In genomic region chr10:50658165-50658564, GRCh38 we compare ENCODE assay signal across 26 cellular contexts.
"Had no signal": no experiment of that assay in that cellular context is flagged by ENCODE, and none has a peak within 500 bp of the region (broad histone marks: within the 10 kb centered on the region; RNA-seq: fewer than 3 reads in every experiment).

No MANE protein-coding gene starts in this region.

- H3K4me3 Mint-ChIP-seq: activated CD4-positive, alpha-beta memory T cell treated with anti-CD3 and anti-CD28 coated beads, Interleukin-2, amount 10 ng/mL, durations not matched to agents 7 days and 5 days; neural progenitor cell; T-helper 1 cell treated with Interleukin-12 subunit alpha and Interleukin-12 subunit beta and Interleukin-4 antibody, amounts not matched to agents 30 μg/mL and 1 μg/mL, for 36 hours; type B pancreatic cell; WTC11 had no signal

- H3K27me3 ChIP-seq: ascending aorta, brain microvascular endothelial cell, neural progenitor cell, sigmoid colon had no signal

- H3K27ac Mint-ChIP-seq: activated CD4-positive, alpha-beta memory T cell treated with anti-CD3 and anti-CD28 coated beads, Interleukin-2, amount 10 ng/mL, durations not matched to agents 7 days and 5 days; activated T-helper 2 cell treated with anti-CD3 and anti-CD28 coated beads, Interferon-gamma antibody, Interleukin-2, Interleukin-4, amounts not matched to agents 10 μg/mL and 5 μg/mL and 100 μg/mL, durations not matched to agents 14 hours and 24 hours and 36 hours; neural progenitor cell; stimulated activated naive B cell treated with anti-CD40 and anti-IgM and Interleukin-4, amounts not matched to agents 10 μg/mL and 1 μg/mL and 100 μg/mL, for 72 hours; T-helper 1 cell treated with Interleukin-12 subunit alpha and Interleukin-12 subunit beta and Interleukin-4 antibody, amounts not matched to agents 30 μg/mL and 1 μg/mL, for 36 hours; type B pancreatic cell; WTC11 had no signal

- H2AFZ ChIP-seq: neural progenitor cell had no signal

- H3K36me3 ChIP-seq: ascending aorta, brain microvascular endothelial cell, lower lobe of right lung, neural progenitor cell, sigmoid colon, thoracic aorta had no signal

- H3K4me1 ChIP-seq: ascending aorta, lower lobe of right lung, neural progenitor cell had no signal

- H3K4me2 ChIP-seq: neural progenitor cell, smooth muscle cell had no signal

- H3K27ac ChIP-seq: ascending aorta, brain microvascular endothelial cell, lower lobe of right lung, neural progenitor cell, sigmoid colon, thoracic aorta had no signal

- H3K9me3 Mint-ChIP-seq: activated CD4-positive, alpha-beta memory T cell treated with anti-CD3 and anti-CD28 coated beads, Interleukin-2, amount 10 ng/mL, durations not matched to agents 7 days and 5 days; activated T-helper 2 cell treated with anti-CD3 and anti-CD28 coated beads, Interferon-gamma antibody, Interleukin-2, Interleukin-4, amounts not matched to agents 10 μg/mL and 5 μg/mL and 100 μg/mL, durations not matched to agents 14 hours and 24 hours and 36 hours; neural progenitor cell; stimulated activated naive B cell treated with anti-CD40 and anti-IgM and Interleukin-4, amounts not matched to agents 10 μg/mL and 1 μg/mL and 100 μg/mL, for 72 hours; T-helper 1 cell treated with Interleukin-12 subunit alpha and Interleukin-12 subunit beta and Interleukin-4 antibody, amounts not matched to agents 30 μg/mL and 1 μg/mL, for 36 hours; type B pancreatic cell; WTC11 had no signal

- H3K9me3 ChIP-seq: ascending aorta, lower lobe of right lung, mucosa of descending colon, sigmoid colon, thoracic aorta had no signal

- H3K9ac ChIP-seq: neural progenitor cell had no signal

- H3K27me3 Mint-ChIP-seq: stimulated activated naive B cell treated with anti-CD40 and anti-IgM and Interleukin-4, amounts not matched to agents 10 μg/mL and 1 μg/mL and 100 μg/mL, for 72 hours; type B pancreatic cell had no signal

- H3K4me1 Mint-ChIP-seq: neural progenitor cell had no signal

- ATAC-seq: left lobe of liver; mucosa of descending colon; stimulated activated naive B cell treated with anti-CD40 and anti-IgM and Interleukin-4, amounts not matched to agents 10 μg/mL and 1 μg/mL and 100 μg/mL, for 72 hours; WTC11 had no signal

- DNase-seq: activated CD4-positive, alpha-beta memory T cell treated with anti-CD3 and anti-CD28 coated beads, Interleukin-2, amount 10 ng/mL, durations not matched to agents 7 days and 5 days; activated CD4-positive, alpha-beta T cell treated with anti-CD3 and anti-CD28 coated beads for 4 hours; activated naive CD4-positive, alpha-beta T cell treated with Interleukin-2 at 50 U/mL for 16 hours; brain microvascular endothelial cell; caudate nucleus; dermis blood vessel endothelial cell; effector CD8-positive, alpha-beta T cell; foreskin melanocyte; lower lobe of right lung; mesendoderm; mucosa of descending colon; sigmoid colon; stimulated activated CD4-positive, alpha-beta T cell treated with anti-CD3 and anti-CD28 coated beads, Interleukin-15, amount 100 ng/mL, for 24 hours; stimulated activated CD4-positive, alpha-beta T cell treated with anti-CD3 and anti-CD28 coated beads, Interleukin-2, amount 100 ng/mL, for 48 hours; stimulated activated CD8-positive, alpha-beta memory T cell treated with anti-CD3 and anti-CD28 coated beads, Interleukin-4, amount 100 ng/mL, for 48 hours; stimulated activated naive B cell treated with anti-CD40 and anti-IgM and Interleukin-4, amounts not matched to agents 10 μg/mL and 1 μg/mL and 100 μg/mL, for 72 hours; T1000 had no signal

- H3K36me3 Mint-ChIP-seq: neural progenitor cell; stimulated activated naive B cell treated with anti-CD40 and anti-IgM and Interleukin-4, amounts not matched to agents 10 μg/mL and 1 μg/mL and 100 μg/mL, for 72 hours; type B pancreatic cell; WTC11 had no signal

- H3K4me3 ChIP-seq: ascending aorta, lower lobe of right lung, mucosa of descending colon, neural progenitor cell, sigmoid colon, smooth muscle cell, thoracic aorta had no signal
